In genomic region chr5:56737002-56737621, GRCh38 we compare ENCODE assay signal across 9 cellular contexts.
DNase-seq lines count a peak whose midpoint lies in the region; FAIRE-seq and TF ChIP-seq lines count a peak whose summit lies in the region.
"Had no signal": no experiment of that assay in that cellular context is flagged by ENCODE, and none has a peak within 500 bp of the region (broad histone marks: within the 10 kb centered on the region; RNA-seq: fewer than 3 reads in every experiment).

No MANE protein-coding gene starts in this region.

- no peak overlapping the region for H3K4me3 Mint-ChIP-seq in astrocyte (ENCODE audit: unreplicated experiment)
- H3K4me3 Mint-ChIP-seq in endodermal cell = no peak overlapping the region

- H2AFZ ChIP-seq in astrocyte (ENCODE audit: low read depth, low read length) = no peak overlapping the region

- no peak overlapping the region for H3K27ac Mint-ChIP-seq in astrocyte (ENCODE audit: unreplicated experiment)
- H3K27ac Mint-ChIP-seq in endodermal cell = no peak overlapping the region

- peak; percentile 10 for DNase-seq in GM04504 (ENCODE audit: low read depth)
- DNase-seq in NOMO-1 (lab: John Stamatoyannopoulos, UW; ENCODE audit: unreplicated experiment in 2 of 2) = peak; percentile 57 to 62
- peak; percentile 18 for DNase-seq in astrocyte (ENCODE audit: low read depth)
- DNase-seq in non-pigmented ciliary epithelial cell (ENCODE audit: low read depth) = peak; percentile 26
- no peak for DNase-seq in endodermal cell
- DNase-seq in H54 (ENCODE audit: insufficient read length, low spot score) = no peak
- DNase-seq in cerebellar cortex (ENCODE audit: low spot score) = no peak
- DNase-seq: NCI-H1092 treated with DMSO at 0.1 percent for 48 hours had no signal

- H3K79me2 ChIP-seq in astrocyte (ENCODE audit: insufficient read depth, low read length) = no peaks in the 10 kb centered on the region

- TF ChIP-seq POLR2A in H54 (IDR thresholded peaks at IDR 0.05; ENCODE audit: low read depth, low read length) = no peak

- no peaks in the 10 kb centered on the region for H3K36me3 ChIP-seq in astrocyte (ENCODE audit: insufficient read depth, low read length)
- H3K36me3 ChIP-seq in endodermal cell (ENCODE audit: control insufficient read depth, insufficient read depth, low read length) = no peaks in the 10 kb centered on the region

- H3K27ac ChIP-seq in astrocyte (ENCODE audit: low read depth, low read length) = no peak overlapping the region
- no peak overlapping the region for H3K27ac ChIP-seq in endodermal cell (ENCODE audit: low read depth, low read length)

- FAIRE-seq in astrocyte (lab: Jason Lieb, UNC) = no peak
- no peak for FAIRE-seq in H54 (lab: Jason Lieb, UNC)
- FAIRE-seq: GM12891 had no signal

- H3K27me3 ChIP-seq in astrocyte (ENCODE audit: insufficient read depth, low read length) (no peaks in the 10 kb centered on the region), endodermal cell (ENCODE audit: control insufficient read depth, insufficient read depth, low read length, poor library complexity, severe bottlenecking) (no peaks in the 10 kb centered on the region)

- no peak overlapping the region for H3K9ac ChIP-seq in astrocyte (ENCODE audit: low read length)
- no peak overlapping the region for H3K9ac ChIP-seq in endodermal cell (ENCODE audit: extremely low read depth, low read length, poor library complexity, severe bottlenecking)

- H3K4me1 ChIP-seq in astrocyte (ENCODE audit: insufficient read depth, low read length) = no peaks in the 10 kb centered on the region
- peaks cover 8% of the 10 kb centered on the region for H3K4me1 ChIP-seq in endodermal cell (ENCODE audit: control insufficient read depth, insufficient read depth, low read length)

- H3K4me2 ChIP-seq in astrocyte (ENCODE audit: low read length) = no peak overlapping the region

- H4K20me1 ChIP-seq in astrocyte (ENCODE audit: insufficient read depth, low read length) = no peaks in the 10 kb centered on the region

- WGBS in endodermal cell (ENCODE audit: insufficient coverage in 1 of 2, insufficient read length in 1 of 2), 2 experiments = 99 to 100% methylated on average over 1 to 4 of the region's 5 CpGs

- TF ChIP-seq CTCF in astrocyte (IDR thresholded peaks at IDR 0.05; ENCODE audit: insufficient read depth, low read depth, low read length) (no peak), endodermal cell (conservative IDR thresholded peaks at IDR 0.05) (no peak)

- H3K9me3 ChIP-seq in astrocyte (ENCODE audit: insufficient read depth, low read depth, low read length) (no peaks in the 10 kb centered on the region), endodermal cell (ENCODE audit: control insufficient read depth, low read length) (no peaks in the 10 kb centered on the region)

- H3K36me3 Mint-ChIP-seq in astrocyte (ENCODE audit: low read depth, unreplicated experiment) (no peaks in the 10 kb centered on the region), endodermal cell (ENCODE audit: low read depth) (no peaks in the 10 kb centered on the region)

- H3K9me3 Mint-ChIP-seq in astrocyte (ENCODE audit: unreplicated experiment) (peaks cover 3% of the 10 kb centered on the region), endodermal cell (no peaks in the 10 kb centered on the region)

- H3K4me1 Mint-ChIP-seq in astrocyte (ENCODE audit: low read depth, unreplicated experiment) (peaks cover 10% of the 10 kb centered on the region), endodermal cell (peaks cover 38% of the 10 kb centered on the region)

- H3K27me3 Mint-ChIP-seq in astrocyte (ENCODE audit: low read depth, unreplicated experiment) (no peaks in the 10 kb centered on the region), endodermal cell (ENCODE audit: insufficient read depth) (no peaks in the 10 kb centered on the region)

- H3K4me3 ChIP-seq in astrocyte (ENCODE audit: insufficient read depth, low read depth, low read length) = no peak overlapping the region
- no peak overlapping the region for H3K4me3 ChIP-seq in endodermal cell (ENCODE audit: low read length)

Comparison
In these comparisons a context has a peak if more than half of its experiments do, and no peak if none do; other contexts are left out.
1. DNase-seq: peak in GM04504 (single experiment), NOMO-1 (2 of 2), astrocyte (single experiment) and non-pigmented ciliary epithelial cell (single experiment); none in endodermal cell (single experiment), H54 (single experiment) and cerebellar cortex (single experiment).